ENCODE assay signal across 19 cellular contexts in the genomic region with DNA sequence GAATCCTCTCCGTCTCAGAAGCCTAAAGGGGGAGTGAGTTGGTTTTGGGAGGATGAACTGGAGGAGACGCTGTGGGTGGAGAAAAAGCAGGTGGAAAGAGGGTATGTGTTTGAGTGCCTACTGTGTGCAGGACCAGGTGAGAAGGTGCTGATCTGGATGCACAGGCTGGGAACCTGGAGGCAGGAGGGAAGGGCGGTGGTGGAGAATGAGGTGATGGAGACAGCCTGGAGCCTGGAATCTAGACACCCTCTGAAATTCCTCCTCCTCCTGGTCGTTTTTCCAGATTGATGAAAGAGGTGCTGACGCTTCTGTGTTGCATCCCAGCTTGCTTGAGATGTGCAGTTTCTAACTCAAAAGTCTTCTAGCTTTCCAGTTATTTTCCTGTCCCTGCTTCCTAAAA.
DNase-seq lines count a peak whose midpoint lies in the region; ATAC-seq and TF ChIP-seq lines count a peak whose summit lies in the region.
"Had no signal": no experiment of that assay in that cellular context is flagged by ENCODE, and none has a peak within 500 bp of the region (broad histone marks: within the 10 kb centered on the region; RNA-seq: fewer than 3 reads in every experiment).

No MANE protein-coding gene starts in this region.

- no peak overlapping the region for H3K9ac ChIP-seq in GM23248
- H3K9ac ChIP-seq: BLaER1 treated with 17β-estradiol and CSF1 and Interleukin-3, amounts not matched to agents 10 nM and 100 nM had no signal

- H3K36me3 ChIP-seq in GM23248 (ENCODE audit: low read depth) (no peaks in the 10 kb centered on the region), left lung (no peaks in the 10 kb centered on the region), PC-9 (ENCODE audit: low read depth) (no peaks in the 10 kb centered on the region)
- no peaks in the 10 kb centered on the region for H3K36me3 ChIP-seq in CD8-positive, alpha-beta memory T cell (ENCODE audit: insufficient read depth, low read length)
- H3K36me3 ChIP-seq: BLaER1 treated with 17β-estradiol and CSF1 and Interleukin-3, amounts not matched to agents 10 nM and 100 nM; MG63 had no signal

- 21 to 28% methylated on average over 5 of the region's 5 CpGs for WGBS in GM23248 (ENCODE audit: low coverage in 1 of 2, low lambda C conversion rate in 2 of 2, missing lambda C conversion rate in 2 of 2), 2 experiments

- H3K4me2 ChIP-seq in GM23248 (ENCODE audit: unreplicated experiment) (peak overlapping the region; percentile 38), PC-9 (no peak overlapping the region)
- H3K4me2 ChIP-seq: BLaER1 treated with 17β-estradiol and CSF1 and Interleukin-3, amounts not matched to agents 10 nM and 100 nM had no signal

- H3K27ac Mint-ChIP-seq in CD8-positive, alpha-beta memory T cell: no peak overlapping the region
- no peak overlapping the region for H3K27ac Mint-ChIP-seq in activated T-cell treated with anti-CD3 and anti-CD28 coated beads, Interleukin-2, amount 50 U/mL, for 24 hours
- H3K27ac Mint-ChIP-seq: CD4-positive, alpha-beta memory T cell; HFFc6 had no signal

- no peaks in the 10 kb centered on the region for H3K9me3 Mint-ChIP-seq in CD8-positive, alpha-beta memory T cell
- H3K9me3 Mint-ChIP-seq in activated T-cell treated with anti-CD3 and anti-CD28 coated beads, Interleukin-2, amount 50 U/mL, for 24 hours: no peaks in the 10 kb centered on the region
- H3K9me3 Mint-ChIP-seq: HFFc6 had no signal

- H3K4me1 Mint-ChIP-seq in CD8-positive, alpha-beta memory T cell: no peaks in the 10 kb centered on the region
- H3K4me1 Mint-ChIP-seq in activated T-cell treated with anti-CD3 and anti-CD28 coated beads, Interleukin-2, amount 50 U/mL, for 24 hours (ENCODE audit: low read depth): no peaks in the 10 kb centered on the region
- H3K4me1 Mint-ChIP-seq: CD4-positive, alpha-beta memory T cell had no signal

- H3K36me3 Mint-ChIP-seq in CD8-positive, alpha-beta memory T cell: no peaks in the 10 kb centered on the region
- H3K36me3 Mint-ChIP-seq in activated T-cell treated with anti-CD3 and anti-CD28 coated beads, Interleukin-2, amount 50 U/mL, for 24 hours (ENCODE audit: low read depth): no peaks in the 10 kb centered on the region
- H3K36me3 Mint-ChIP-seq: CD4-positive, alpha-beta memory T cell had no signal

- H3K9me3 ChIP-seq in GM23248 (ENCODE audit: low read depth): no peaks in the 10 kb centered on the region
- no peaks in the 10 kb centered on the region for H3K9me3 ChIP-seq in left lung
- H3K9me3 ChIP-seq in CD8-positive, alpha-beta memory T cell (ENCODE audit: low read length): no peaks in the 10 kb centered on the region
- no peaks in the 10 kb centered on the region for H3K9me3 ChIP-seq in PC-9 (ENCODE audit: insufficient read depth, low read depth)
- H3K9me3 ChIP-seq: MG63 had no signal

- no TSS peak for BruUV-seq in PC-9 (replicated peaks; lab: Mats Ljungman, UMichigan)

- H3K4me3 Mint-ChIP-seq in CD8-positive, alpha-beta memory T cell: no peak overlapping the region
- H3K4me3 Mint-ChIP-seq in activated T-cell treated with anti-CD3 and anti-CD28 coated beads, Interleukin-2, amount 50 U/mL, for 24 hours: no peak overlapping the region
- H3K4me3 Mint-ChIP-seq: HFFc6 had no signal

- peak; percentile 21 for DNase-seq in GM23248
- DNase-seq in amniotic epithelial cell (ENCODE audit: low read depth): peak; percentile 12
- no peak for DNase-seq in left lung
- DNase-seq in putamen (ENCODE audit: low spot score): no peak
- DNase-seq in CD8-positive, alpha-beta memory T cell: no peak
- DNase-seq in activated T-cell treated with anti-CD3 and anti-CD28 coated beads, Interleukin-2, amount 50 U/mL, for 24 hours: no peak
- no peak for DNase-seq in PC-9
- DNase-seq: Calu3; CD4-positive, alpha-beta memory T cell; DMS153; HFFc6; Kasumi-1; NCI-H1694 treated with DMSO at 0.1 percent for 48 hours; NCI-H2081 treated with DMSO at 0.1 percent for 48 hours; NCI-H446 treated with DMSO at 0.1 percent for 48 hours; NCI-H526 treated with DMSO at 0.1 percent for 48 hours; SHP77 had no signal

- no peaks in the 10 kb centered on the region for H3K79me2 ChIP-seq in GM23248 (ENCODE audit: insufficient read depth)
- no peaks in the 10 kb centered on the region for H3K79me2 ChIP-seq in PC-9 (ENCODE audit: low read depth)

- H4K20me1 ChIP-seq in GM23248 (ENCODE audit: insufficient read depth): no peaks in the 10 kb centered on the region
- H4K20me1 ChIP-seq in PC-9 (ENCODE audit: insufficient read depth): no peaks in the 10 kb centered on the region
- H4K20me1 ChIP-seq: BLaER1 treated with 17β-estradiol and CSF1 and Interleukin-3, amounts not matched to agents 10 nM and 100 nM had no signal

- intact Hi-C loops in left lung (cut with DNase I) (no loop called here), PC-9 (cut with micrococcal nuclease; ENCODE audit: unreplicated experiment) (no loop called here)

- H3K27me3 ChIP-seq in GM23248 (replicated peaks; ENCODE audit: insufficient read depth) (no peaks in the 10 kb centered on the region), left lung (no peaks in the 10 kb centered on the region), PC-9 (ENCODE audit: insufficient read depth, low read depth) (no peaks in the 10 kb centered on the region)
- no peaks in the 10 kb centered on the region for H3K27me3 ChIP-seq in CD8-positive, alpha-beta memory T cell (ENCODE audit: insufficient read depth, low read length, poor library complexity, severe bottlenecking)
- H3K27me3 ChIP-seq: BLaER1 treated with 17β-estradiol and CSF1 and Interleukin-3, amounts not matched to agents 10 nM and 100 nM; MG63 had no signal

- peaks cover 11 to 25% of the 10 kb centered on the region in 2 donors for H3K27me3 Mint-ChIP-seq in CD8-positive, alpha-beta memory T cell
- peaks cover 9% of the 10 kb centered on the region for H3K27me3 Mint-ChIP-seq in activated T-cell treated with anti-CD3 and anti-CD28 coated beads, Interleukin-2, amount 50 U/mL, for 24 hours

- peak; percentile 48 for ATAC-seq in left lung

- H3K4me3 ChIP-seq in GM23248 (no peak overlapping the region), left lung (no peak overlapping the region), PC-9 (no peak overlapping the region)
- H3K4me3 ChIP-seq in CD8-positive, alpha-beta memory T cell (ENCODE audit: low read length): no peak overlapping the region
- H3K4me3 ChIP-seq: BLaER1 treated with 17β-estradiol and CSF1 and Interleukin-3, amounts not matched to agents 10 nM and 100 nM; MG63 had no signal

- CTCF ChIA-PET in CD8-positive, alpha-beta memory T cell (lab: Charles Lee): no interaction called here
- CTCF ChIA-PET in PC-9 (lab: Charles Lee): no interaction called here

- in situ Hi-C loops in GM23248 (cut with MboI): no loop called here

- H3F3A ChIP-seq in GM23248 (ENCODE audit: insufficient read depth) (peaks cover 21% of the 10 kb centered on the region), PC-9 (ENCODE audit: insufficient read depth, low read depth) (peaks cover 9% of the 10 kb centered on the region; the same call in 1 of the 2 replicates)

- H3K4me1 ChIP-seq in GM23248 (ENCODE audit: insufficient read depth) (peaks cover 21% of the 10 kb centered on the region), left lung (peaks cover 3 to 15% of the 10 kb centered on the region in 2 donors), PC-9 (replicated peaks; ENCODE audit: insufficient read depth) (no peaks in the 10 kb centered on the region)
- no peaks in the 10 kb centered on the region for H3K4me1 ChIP-seq in CD8-positive, alpha-beta memory T cell (ENCODE audit: insufficient read depth, low read length)

- no peak for TF ChIP-seq CTCF in left lung (IDR thresholded peaks at IDR 0.05)
- no peak for TF ChIP-seq CTCF in PC-9 (conservative IDR thresholded peaks at IDR 0.05)

- POLR2A ChIA-PET in CD8-positive, alpha-beta memory T cell (lab: Charles Lee): no interaction called here
- POLR2A ChIA-PET in PC-9 (lab: Charles Lee; ENCODE audit: unreplicated experiment): no interaction called here

- H3K27ac ChIP-seq in GM23248 (no peak overlapping the region), left lung (no peak overlapping the region), PC-9 (no peak overlapping the region)
- no peak overlapping the region for H3K27ac ChIP-seq in CD8-positive, alpha-beta memory T cell (ENCODE audit: low read depth, low read length)
- H3K27ac ChIP-seq: BLaER1 treated with 17β-estradiol and CSF1 and Interleukin-3, amounts not matched to agents 10 nM and 100 nM had no signal

- H2AFZ ChIP-seq in GM23248 (no peak overlapping the region), PC-9 (no peak overlapping the region)

- H3K9me2 ChIP-seq in GM23248 (ENCODE audit: insufficient read depth) (no peaks in the 10 kb centered on the region), PC-9 (ENCODE audit: insufficient read depth) (no peaks in the 10 kb centered on the region)

Comparison
In these comparisons a context has a peak if more than half of its experiments do, and no peak if none do; other contexts are left out.
1. DNase-seq: peak in GM23248 (single experiment) and amniotic epithelial cell (single experiment); none in left lung (0 of 2), putamen (single experiment), CD8-positive, alpha-beta memory T cell (0 of 5), activated T-cell treated with anti-CD3 and anti-CD28 coated beads, Interleukin-2, amount 50 U/mL, for 24 hours (single experiment) and PC-9 (0 of 2).